In genomic region chr9:36894695-36895310, GRCh38 we compare ENCODE assay signal across 1 cellular context.
TF ChIP-seq lines count a peak whose summit lies in the region.

No MANE protein-coding gene starts in this region.

TF ChIP-seq in GM12878, 131 proteins besides CTCF, POLR2A, EP300 and RAD21 (continued from another document):
- TF ChIP-seq REST (IDR thresholded peaks at IDR 0.05; ENCODE audit: low read depth, low read length) (no peak), MYB (IDR thresholded peaks at IDR 0.05; ENCODE audit: borderline replicate concordance, low read depth, low read length) (no peak), USF1 (IDR thresholded peaks at IDR 0.05; ENCODE audit: borderline replicate concordance, extremely low read length, insufficient read depth, low read depth, low read length) (no peak), MYC (IDR thresholded peaks at IDR 0.05; ENCODE audit: insufficient read depth, insufficient read length, insufficient replicate concordance, low read length, severe bottlenecking) (no peak), CREM (IDR thresholded peaks at IDR 0.05; ENCODE audit: low read depth) (no peak), ZBTB11 (CRISPR knock-in tag; IDR thresholded peaks at IDR 0.05) (no peak), ZBTB40 (IDR thresholded peaks at IDR 0.05; ENCODE audit: borderline replicate concordance) (no peak), POU2F2 (IDR thresholded peaks at IDR 0.05; ENCODE audit: borderline replicate concordance, low read depth, low read length) (no peak), CEBPB (IDR thresholded peaks at IDR 0.05; ENCODE audit: borderline replicate concordance in 1 of 2, low read depth in 2 of 2, low read length in 2 of 2) (no peak), USF2 (IDR thresholded peaks at IDR 0.05; ENCODE audit: borderline replicate concordance, low read depth, low read length) (no peak), CUX1 (IDR thresholded peaks at IDR 0.05; ENCODE audit: insufficient replicate concordance, low read depth, low read length) (no peak), RFX5 (IDR thresholded peaks at IDR 0.05; ENCODE audit: low read depth, low read length) (no peak)
